In the genomic region with DNA sequence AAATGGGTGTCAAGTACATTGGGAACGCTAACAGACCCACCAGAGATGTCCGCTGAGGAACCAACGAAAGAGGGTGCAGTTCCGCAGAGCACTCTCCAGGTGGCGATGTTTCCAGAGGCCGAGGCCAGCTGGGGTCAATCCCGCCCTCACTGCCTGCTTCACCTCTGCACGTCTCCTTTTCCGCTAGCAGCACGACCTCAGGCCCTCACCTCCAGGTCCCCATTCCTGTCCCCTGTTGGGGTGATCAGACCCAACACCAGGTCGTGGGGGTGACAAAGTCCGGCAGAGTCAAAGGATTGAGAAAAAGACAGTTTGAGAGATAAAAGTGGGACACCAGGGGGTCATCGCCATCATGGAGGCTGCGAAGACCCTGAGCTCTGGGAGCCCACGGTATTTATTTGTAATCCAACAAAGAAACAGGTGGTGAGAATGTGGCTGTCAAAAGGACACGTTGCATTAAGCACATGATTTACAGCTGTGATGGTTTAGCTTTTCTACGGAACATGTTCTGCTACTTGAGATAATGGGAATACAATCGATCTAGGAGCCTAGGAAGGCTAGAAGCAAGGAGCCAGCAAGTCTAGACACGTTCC, we compare ENCODE assay signal across 8 cellular contexts. TPM values are rescaled to one million over a fixed set of nuclear protein-coding genes. Genes with fewer than 3 reads are reported as not detected.
A peak's percentile ranks its signal among the peaks of the same experiment; 100 is the strongest.
DNase-seq lines count a peak whose midpoint lies in the region; ATAC-seq, FAIRE-seq and TF ChIP-seq lines count a peak whose summit lies in the region.

No MANE protein-coding gene starts in this region.

- peak; percentile 41 to 44 for TF ChIP-seq CTCF in mammary epithelial cell (conservative IDR thresholded peaks at IDR 0.05 in 1 of 2, IDR thresholded peaks at IDR 0.05 in 1 of 2; ENCODE audit: extremely low read depth in 1 of 2, insufficient read depth in 1 of 2, low read depth in 1 of 2, low read length in 2 of 2)
- TF ChIP-seq CTCF in HepG2 (CRISPR knock-in tag; IDR thresholded peaks at IDR 0.05) = peak; percentile 95
- TF ChIP-seq CTCF in tibial nerve (IDR thresholded peaks at IDR 0.05) = peak; percentile 41 to 69 (median 50)

- H3K4me3 Mint-ChIP-seq in activated CD4-positive, alpha-beta T cell treated with anti-CD3 and anti-CD28 coated beads for 36 hours = no peak overlapping the region

- CTCF ChIA-PET in activated CD4-positive, alpha-beta T cell treated with anti-CD3 and anti-CD28 coated beads for 36 hours (lab: Charles Lee) = interaction anchor here (0.6 to 4.8 kb wide), 25 partner anchors 10 to 774 kb away, joined by 3 to 36 read pairs (median 6); no protein-coding TSS in a partner anchor
- CTCF ChIA-PET in mammary epithelial cell (lab: Charles Lee; ENCODE audit: low non-redundant PET) (interaction anchor here (0.5 to 0.6 kb wide), 3 partner anchors 12 to 529 kb away, joined by 3 to 4 read pairs (median 3); no protein-coding TSS in a partner anchor), HepG2 (lab: Yijun Ruan, JAX; ENCODE audit: low intra/inter-chr PET ratio, low total read pairs) (interaction anchor here (1.3 to 1.5 kb wide), 2 partner anchors 529 to 644 kb away, joined by 10 to 15 read pairs; no protein-coding TSS in a partner anchor)

- H3K36me3 Mint-ChIP-seq in activated CD4-positive, alpha-beta T cell treated with anti-CD3 and anti-CD28 coated beads for 36 hours (ENCODE audit: low read depth) = peaks cover 54% of the 10 kb centered on the region

- H3K9me3 Mint-ChIP-seq in activated CD4-positive, alpha-beta T cell treated with anti-CD3 and anti-CD28 coated beads for 36 hours (ENCODE audit: low read depth) = no peaks in the 10 kb centered on the region

- peaks cover 43% of the 10 kb centered on the region for H3K4me1 Mint-ChIP-seq in activated CD4-positive, alpha-beta T cell treated with anti-CD3 and anti-CD28 coated beads for 36 hours

- H4K20me1 ChIP-seq in mammary epithelial cell (ENCODE audit: insufficient read depth, low read length) (no peaks in the 10 kb centered on the region), HepG2 (ENCODE audit: insufficient read depth, low read length) (no peaks in the 10 kb centered on the region)

- POLR2A ChIA-PET in activated CD4-positive, alpha-beta T cell treated with anti-CD3 and anti-CD28 coated beads for 36 hours (lab: Charles Lee) = interaction anchor here (0.5 to 1.6 kb wide), 4 partner anchors 13 to 59 kb away, joined by 3 to 5 read pairs (median 3); a partner anchor contains a TSS
- POLR2A ChIA-PET in HepG2 (lab: Yijun Ruan, JAX) = no interaction called here

- no peaks in the 10 kb centered on the region for H3K27me3 Mint-ChIP-seq in activated CD4-positive, alpha-beta T cell treated with anti-CD3 and anti-CD28 coated beads for 36 hours

- ATAC-seq in activated CD4-positive, alpha-beta T cell treated with anti-CD3 and anti-CD28 coated beads for 36 hours = peak; percentile 25
- peak; percentile 71 for ATAC-seq in SK-N-SH treated with all-trans-retinoic acid at 6 μM for 48 hours
- peak; percentile 71 for ATAC-seq in HepG2
- ATAC-seq in HG03354 (IDR thresholded peaks at IDR 0.05; ENCODE audit: poor library complexity, severe bottlenecking, unreplicated experiment) = no peak

- H3K4me1 ChIP-seq in mammary epithelial cell (ENCODE audit: insufficient read depth, low read length) (peaks cover 20% of the 10 kb centered on the region), HepG2 (ENCODE audit: insufficient read depth, low read length) (peaks cover 35% of the 10 kb centered on the region), tibial nerve (no peaks in the 10 kb centered on the region)

- BruUV-seq in mammary epithelial cell (replicated peaks; lab: Mats Ljungman, UMichigan) = no TSS peak
- no TSS peak for BruUV-seq in HepG2 (replicated peaks; lab: Mats Ljungman, UMichigan)

- H2AFZ ChIP-seq in mammary epithelial cell (ENCODE audit: low read depth, low read length) (no peak overlapping the region), HepG2 (ENCODE audit: low read length) (no peak overlapping the region)

- 73% methylated on average over 17 of the region's 19 CpGs for WGBS in mammary epithelial cell (ENCODE audit: low coverage, missing lambda C conversion rate)
- WGBS in HepG2 (ENCODE audit: low lambda C conversion rate) = 26% methylated on average over 19 of the region's 19 CpGs
- 27 to 40% methylated on average over 19 of the region's 19 CpGs for WGBS in tibial nerve, 2 donors

- peak; percentile 76 for TF ChIP-seq RAD21 in HepG2 (CRISPR knock-in tag; IDR thresholded peaks at IDR 0.05)

- H3K27ac ChIP-seq in mammary epithelial cell (ENCODE audit: insufficient read depth, low read depth, low read length) (no peak overlapping the region), HepG2 (ENCODE audit: extremely low read length, insufficient read depth, low read length) (no peak overlapping the region), tibial nerve (no peak overlapping the region)

- no peak overlapping the region for H3K4me3 ChIP-seq in mammary epithelial cell (replicated peaks in 1 of 3; ENCODE audit: insufficient read depth in 1 of 3, low read depth in 2 of 3, low read length in 3 of 3)
- H3K4me3 ChIP-seq in HepG2 (replicated peaks in 1 of 3; ENCODE audit: insufficient read depth in 1 of 3, low read depth in 2 of 3, low read length in 3 of 3) = peak overlapping the region in 1 of 3 experiments; percentile 44; a peak in 1 of 6 replicates
- no peak overlapping the region for H3K4me3 ChIP-seq in tibial nerve

- FAIRE-seq in HepG2 (lab: Jason Lieb, UNC) = peak; percentile 98

- H3K36me3 ChIP-seq in mammary epithelial cell (ENCODE audit: insufficient read depth, low read length) = no peaks in the 10 kb centered on the region
- no peaks in the 10 kb centered on the region for H3K36me3 ChIP-seq in HepG2 (replicated peaks in 1 of 2; ENCODE audit: control insufficient read depth in 1 of 2, insufficient read depth in 2 of 2, low read length in 2 of 2)
- peaks cover 0 to 20% (median 3%) of the 10 kb centered on the region in 3 donors for H3K36me3 ChIP-seq in tibial nerve

- dilution Hi-C loops in mammary epithelial cell (cut with HindIII; ENCODE audit: low sequenced_read_pairs) = no loop called here

- peak overlapping the region; percentile 59 for H3K27ac Mint-ChIP-seq in activated CD4-positive, alpha-beta T cell treated with anti-CD3 and anti-CD28 coated beads for 36 hours

- peak; percentile 73 for DNase-seq in activated CD4-positive, alpha-beta T cell treated with anti-CD3 and anti-CD28 coated beads for 36 hours
- DNase-seq in activated CD4-positive, alpha-beta T cell treated with anti-CD3 and anti-CD28 coated beads, Interleukin-2, amount 50 U/mL, for 1 hour = no peak
- DNase-seq in MV-4-11 (lab: John Stamatoyannopoulos, UW) (peak; percentile 13), mammary epithelial cell (no peak), HepG2 (ENCODE audit: low spot score) (peak; percentile 54), tibial nerve (ENCODE audit: low spot score in 2 of 2) (no peak)

- no peak overlapping the region for H3K4me2 ChIP-seq in mammary epithelial cell (ENCODE audit: insufficient read depth, low read depth, low read length)
- peak overlapping the region; percentile 71 for H3K4me2 ChIP-seq in HepG2 (ENCODE audit: low read depth, low read length)

- TF ChIP-seq EP300 in HepG2 (IDR thresholded peaks at IDR 0.05; ENCODE audit: low read depth in 2 of 2, low read length in 2 of 2) (no peak), HepG2 (CRISPR knock-in tag; IDR thresholded peaks at IDR 0.05; ENCODE audit: borderline replicate concordance) (no peak), tibial nerve (IDR thresholded peaks at IDR 0.05) (no peak)

- TF ChIP-seq POLR2A in HepG2 (IDR thresholded peaks at IDR 0.05; ENCODE audit: insufficient read depth in 1 of 2, low read depth in 2 of 2, low read length in 2 of 2) (no peak), tibial nerve (IDR thresholded peaks at IDR 0.05) (no peak)

- no peaks in the 10 kb centered on the region for H3K9me3 ChIP-seq in mammary epithelial cell (replicated peaks; ENCODE audit: insufficient read depth, low read length)
- H3K9me3 ChIP-seq in HepG2 (ENCODE audit: low read length) = no peaks in the 10 kb centered on the region
- H3K9me3 ChIP-seq in tibial nerve = peaks cover 0 to 7% (median 0%) of the 10 kb centered on the region in 4 donors

- intact Hi-C loops in activated CD4-positive, alpha-beta T cell treated with anti-CD3 and anti-CD28 coated beads for 36 hours (cut with DNase I, micrococcal nuclease) = loop anchor here in 1 of 2 experiments (10.0 kb wide), 1 partner anchor 644 kb away; no protein-coding TSS in a partner anchor
- intact Hi-C loops in mammary epithelial cell (cut with micrococcal nuclease) (no loop called here), HepG2 (cut with micrococcal nuclease; ENCODE audit: unreplicated experiment) (loop anchor here (1.0 kb wide), 2 partner anchors 529 to 645 kb away; no protein-coding TSS in a partner anchor)

- no peaks in the 10 kb centered on the region for H3K27me3 ChIP-seq in mammary epithelial cell (ENCODE audit: insufficient read depth, low read length)
- H3K27me3 ChIP-seq in HepG2 (ENCODE audit: control insufficient read depth in 1 of 2, insufficient read depth in 2 of 2, low read length in 2 of 2) = peaks cover 2 to 27% of the 10 kb centered on the region in 2 experiments; a peak in 4 of 5 replicates
- H3K27me3 ChIP-seq in tibial nerve = no peaks in the 10 kb centered on the region

- in situ Hi-C loops in mammary epithelial cell (cut with MboI; ENCODE audit: low sequenced_read_pairs in 2 of 2) (no loop called here), HepG2 (cut with HindIII; ENCODE audit: extremely low pct_ligation_motif_present, low pct_unique_long_range_greater_than_20kb) (loop anchor here (5.0 kb wide), 1 partner anchor 38 kb away; no protein-coding TSS in a partner anchor)

- H3K79me2 ChIP-seq in mammary epithelial cell (ENCODE audit: insufficient read depth, low read length) = no peaks in the 10 kb centered on the region
- no peaks in the 10 kb centered on the region for H3K79me2 ChIP-seq in HepG2 (ENCODE audit: insufficient read depth, low read length)

- H3K9ac ChIP-seq in mammary epithelial cell (ENCODE audit: insufficient read depth, low read length) = no peak overlapping the region
- H3K9ac ChIP-seq in HepG2 (ENCODE audit: insufficient read depth, low read depth, low read length) = no peak overlapping the region

RNA-seq across cellular contexts. Expression of a gene that starts 27.3 kb away (rescaled TPM):
- 100 to 1,000 TPM; 153 to 156 TPM for total RNA-seq in activated CD4-positive, alpha-beta T cell treated with anti-CD3 and anti-CD28 coated beads for 36 hours
- total RNA-seq in mammary epithelial cell (under 1 TPM in 1 of 2 donors, not detected in 1; 0.17 TPM), HepG2 (2016; rRNA removed; fragmentation: Illumina TruSeq; extraction: Trizol) (0.18 and 0.51 TPM in 2 replicates), tibial nerve (10 to 100 TPM in 1 of 4 donors, 1 to 10 TPM in 3; 3.5 to 13.5 (median 5.3) TPM)
- polyA plus RNA-seq in mammary epithelial cell (0.06 TPM), HepG2 (2011; rRNA removed) (4.0 and 7.1 TPM in 2 replicates)
- not detected for polyA minus RNA-seq in mammary epithelial cell
- not detected in 2 replicates for total RNA-seq in HepG2 (2016; cell fraction: cytosol; rRNA removed; fragmentation: Illumina TruSeq; extraction: Trizol; ENCODE audit: low read depth)
- total RNA-seq in HepG2 (2016; cell fraction: insoluble cytoplasmic fraction; rRNA removed; fragmentation: Illumina TruSeq; extraction: Trizol) = 0.24 and 0.43 TPM in 2 replicates
- not detected in 2 replicates for total RNA-seq in HepG2 (2016; cell fraction: membrane; rRNA removed; fragmentation: Illumina TruSeq; extraction: Trizol)
- total RNA-seq in HepG2 (2016; cell fraction: nucleus; rRNA removed; fragmentation: Illumina TruSeq; extraction: Trizol) = 0.28 and 0.31 TPM in 2 replicates
- 2.5 and 3.2 TPM in 2 replicates for polyA plus RNA-seq in HepG2 (2011; cell fraction: cytosol; rRNA removed)
- polyA plus RNA-seq in HepG2 (2011; cell fraction: nucleus; rRNA removed) = 64.9 and 67.7 TPM in 2 replicates
- 2.2 and 3.6 TPM in 2 replicates for polyA plus RNA-seq in HepG2 (2012)
- polyA plus RNA-seq in HepG2 (2016; cell fraction: cytosol; fragmentation: Illumina TruSeq; extraction: Trizol; ENCODE audit: low read depth) = not detected in 2 replicates
- polyA plus RNA-seq in HepG2 (2016; cell fraction: insoluble cytoplasmic fraction; fragmentation: Illumina TruSeq; extraction: Trizol; ENCODE audit: low read depth) = 0.27 and 0.57 TPM in 2 replicates
- not detected in 2 replicates for polyA plus RNA-seq in HepG2 (2016; cell fraction: membrane; fragmentation: Illumina TruSeq; extraction: Trizol; ENCODE audit: low read depth)
- 1.00 and 1.1 TPM in 2 replicates for polyA plus RNA-seq in HepG2 (2016; cell fraction: nucleus; fragmentation: Illumina TruSeq; extraction: Trizol; ENCODE audit: insufficient read depth, low read depth)
- 5.3 TPM in 1 of 2 replicates, not detected in the other for polyA minus RNA-seq in HepG2 (2011; rRNA and poly(A)+ RNA removed; ENCODE audit: low replicate concordance)
- polyA minus RNA-seq in HepG2 (2011; cell fraction: cytosol; rRNA and poly(A)+ RNA removed) = 1.5 and 1.6 TPM in 2 replicates
- polyA minus RNA-seq in HepG2 (2011; cell fraction: nucleus; rRNA and poly(A)+ RNA removed) = 5.0 and 5.6 TPM in 2 replicates

Comparison
In these comparisons a context has a peak if more than half of its experiments do, and no peak if none do; other contexts are left out.
1. DNase-seq: peak in activated CD4-positive, alpha-beta T cell treated with anti-CD3 and anti-CD28 coated beads for 36 hours (single experiment), MV-4-11 (single experiment) and HepG2 (single experiment); none in activated CD4-positive, alpha-beta T cell treated with anti-CD3 and anti-CD28 coated beads, Interleukin-2, amount 50 U/mL, for 1 hour (single experiment), mammary epithelial cell (single experiment) and tibial nerve (0 of 2).
2. CTCF ChIP-seq: peak in every context shown above with its lines; median percentile 95 in HepG2; 50 in tibial nerve; 42 in mammary epithelial cell.
3. RNA of a gene that starts 27.3 kb away (total RNA-seq): 153 to 156 TPM in activated CD4-positive, alpha-beta T cell treated with anti-CD3 and anti-CD28 coated beads for 36 hours; 3.5 to 13.5 TPM in tibial nerve, 0.18 to 0.51 TPM in HepG2 and 0.17 TPM in mammary epithelial cell; every median in the first group is over 10 times any median in the second.